In genomic region chr1:151908228-151908691, GRCh38 we compare ENCODE assay signal across 8 cellular contexts. TPM values are rescaled to one million over a fixed set of nuclear protein-coding genes. Genes with fewer than 3 reads are reported as not detected.
A peak's percentile ranks its signal among the peaks of the same experiment; 100 is the strongest.
DNase-seq lines count a peak whose midpoint lies in the region; ATAC-seq and TF ChIP-seq lines count a peak whose summit lies in the region.

No MANE protein-coding gene starts in this region.

- H3K9me3 Mint-ChIP-seq in Caco-2 (ENCODE audit: unreplicated experiment), result peaks cover 35% of the 10 kb centered on the region
- H3K9me3 Mint-ChIP-seq in natural killer cell treated with Interleukin-12 subunit alpha and Interleukin-12 subunit beta and Interleukin-15 and Interleukin-18, amount 100 ng/mL, for 72 hours, result peaks cover 4% of the 10 kb centered on the region

- intact Hi-C loops in Caco-2 (cut with micrococcal nuclease; ENCODE audit: unreplicated experiment), result no loop called here

- no peaks in the 10 kb centered on the region for H3K27me3 Mint-ChIP-seq in Caco-2 (ENCODE audit: insufficient read depth, unreplicated experiment)
- H3K27me3 Mint-ChIP-seq in natural killer cell treated with Interleukin-12 subunit alpha and Interleukin-12 subunit beta and Interleukin-15 and Interleukin-18, amount 100 ng/mL, for 72 hours, result no peaks in the 10 kb centered on the region

- H3K4me2 ChIP-seq in KMS-11, result peak overlapping the region; percentile 52

- H4K20me1 ChIP-seq in KMS-11 (ENCODE audit: insufficient read depth), result no peaks in the 10 kb centered on the region

- H3K4me3 Mint-ChIP-seq in Caco-2 (ENCODE audit: unreplicated experiment), result peak overlapping the region; percentile 83
- H3K4me3 Mint-ChIP-seq in natural killer cell treated with Interleukin-12 subunit alpha and Interleukin-12 subunit beta and Interleukin-15 and Interleukin-18, amount 100 ng/mL, for 72 hours, result peak overlapping the region; percentile 88

- in situ Hi-C loops in astrocyte of the spinal cord (cut with HindIII; ENCODE audit: low sequenced_read_pairs), result loop anchor here (25.0 kb wide), 1 partner anchor 104 kb away; no protein-coding TSS in a partner anchor

- H3K36me3 Mint-ChIP-seq in Caco-2 (ENCODE audit: insufficient read depth, unreplicated experiment), result peaks cover 23% of the 10 kb centered on the region
- H3K36me3 Mint-ChIP-seq in natural killer cell treated with Interleukin-12 subunit alpha and Interleukin-12 subunit beta and Interleukin-15 and Interleukin-18, amount 100 ng/mL, for 72 hours, result peaks cover 28% of the 10 kb centered on the region

- peaks cover 19% of the 10 kb centered on the region for H3K9me3 ChIP-seq in Caco-2

- H3K4me1 ChIP-seq in Caco-2 (no peaks in the 10 kb centered on the region), KMS-11 (ENCODE audit: low read depth, poor library complexity, severe bottlenecking) (peaks cover 6% of the 10 kb centered on the region)

- POLR2A ChIA-PET in Caco-2 (lab: Charles Lee), result no interaction called here

- H3K9ac ChIP-seq in KMS-11, result peak overlapping the region; percentile 71; the same call in 1 of the 2 replicates

- no peak overlapping the region for H3K4me3 ChIP-seq in Caco-2 (ENCODE audit: low read depth, low read length)
- H3K4me3 ChIP-seq in KMS-11 (IDR thresholded peaks at IDR 0.05; ENCODE audit: insufficient read depth, low read depth, low read length), result no peak overlapping the region
- peak overlapping the region; percentile 60 for H3K4me3 ChIP-seq in astrocyte of the spinal cord (ENCODE audit: low read depth, low read length)

- no peak for ATAC-seq in natural killer cell treated with Interleukin-12 subunit alpha and Interleukin-12 subunit beta and Interleukin-15 and Interleukin-18, amount 100 ng/mL, for 72 hours
- no peak for ATAC-seq in HG02642 (IDR thresholded peaks at IDR 0.05; ENCODE audit: poor library complexity, unreplicated experiment)

- no TSS peak for BruUV-seq in Caco-2 (replicated peaks; lab: Mats Ljungman, UMichigan)

- peak overlapping the region; percentile 85 for H3K27ac Mint-ChIP-seq in Caco-2 (ENCODE audit: unreplicated experiment)
- peak overlapping the region; percentile 88 to 92 for H3K27ac Mint-ChIP-seq in natural killer cell treated with Interleukin-12 subunit alpha and Interleukin-12 subunit beta and Interleukin-15 and Interleukin-18, amount 100 ng/mL, for 72 hours

- CTCF ChIA-PET in Caco-2 (lab: Charles Lee), result interaction anchor here (1.4 to 1.6 kb wide), 2 partner anchors 12 to 28 kb away, joined by 5 read pairs; no protein-coding TSS in a partner anchor

- H3K27me3 ChIP-seq in Caco-2 (replicated peaks; ENCODE audit: control insufficient read depth, insufficient read depth, low read length) (no peaks in the 10 kb centered on the region), KMS-11 (ENCODE audit: insufficient read depth, low read depth) (no peaks in the 10 kb centered on the region)

- H3K36me3 ChIP-seq in Caco-2 (ENCODE audit: control insufficient read depth, insufficient read depth, low read length) (no peaks in the 10 kb centered on the region), KMS-11 (ENCODE audit: insufficient read depth) (no peaks in the 10 kb centered on the region)

- TF ChIP-seq CTCF in Caco-2 (IDR thresholded peaks at IDR 0.05; ENCODE audit: insufficient read depth in 1 of 2, low read depth in 1 of 2, low read length in 1 of 2, severe bottlenecking in 1 of 2, unreplicated experiment in 1 of 2) (no peak), KMS-11 (conservative IDR thresholded peaks at IDR 0.05; ENCODE audit: low read depth, low read length) (0 out of 2 replicates have a peak, but pooled peaks have one; percentile 26), astrocyte of the spinal cord (IDR thresholded peaks at IDR 0.05; ENCODE audit: low read depth, low read length) (no peak)

- H3K4me1 Mint-ChIP-seq in Caco-2 (ENCODE audit: low read depth, unreplicated experiment), result peaks cover 4% of the 10 kb centered on the region
- H3K4me1 Mint-ChIP-seq in natural killer cell treated with Interleukin-12 subunit alpha and Interleukin-12 subunit beta and Interleukin-15 and Interleukin-18, amount 100 ng/mL, for 72 hours (ENCODE audit: low read depth in 2 of 2), result peaks cover 30 to 31% of the 10 kb centered on the region in 2 donors

- no peak for DNase-seq in Caco-2
- no peak for DNase-seq in astrocyte of the spinal cord (ENCODE audit: low read depth, low spot score)
- no peak for DNase-seq in natural killer cell treated with Interleukin-12 subunit alpha and Interleukin-12 subunit beta and Interleukin-15 and Interleukin-18, amount 100 ng/mL, for 72 hours (ENCODE audit: low spot score)
- no peak for DNase-seq in NCI-H345 (lab: John Stamatoyannopoulos, UW)
- DNase-seq in NCI-H1930 (lab: John Stamatoyannopoulos, UW), result no peak
- DNase-seq in cortex of kidney (lab: John Stamatoyannopoulos, UW), result no peak

- H3K79me2 ChIP-seq in KMS-11 (ENCODE audit: insufficient read depth, low read depth), result peaks cover 7% of the 10 kb centered on the region; the same call in 1 of the 2 replicates

- H2AFZ ChIP-seq in KMS-11 (ENCODE audit: low read depth), result peak overlapping the region; percentile 91; the same call in 1 of the 2 replicates

- no peak overlapping the region for H3K27ac ChIP-seq in KMS-11

RNA-seq across cellular contexts. Expression of gene THEM4, which starts 1.1 kb away (rescaled TPM):
- total RNA-seq in Caco-2 (2022), result 7.1 and 9.5 TPM in 2 replicates
- total RNA-seq in natural killer cell treated with Interleukin-12 subunit alpha and Interleukin-12 subunit beta and Interleukin-15 and Interleukin-18, amount 100 ng/mL, for 72 hours, result 10 to 100 TPM; 17.0 to 19.6 TPM

RNA-seq across cellular contexts. Expression of gene THEM5, which starts 54.7 kb away (rescaled TPM):
- not detected in 2 replicates for total RNA-seq in Caco-2 (2022)
- total RNA-seq in natural killer cell treated with Interleukin-12 subunit alpha and Interleukin-12 subunit beta and Interleukin-15 and Interleukin-18, amount 100 ng/mL, for 72 hours, result not detected
